1 cellular context compared by ENCODE assay signal in genomic region chr2:11617984-11618707, GRCh38.
TF ChIP-seq lines count a peak whose summit lies in the region.

No MANE protein-coding gene starts in this region.

TF ChIP-seq in K562, 482 proteins besides CTCF, POLR2A, EP300 and RAD21:
- TF ChIP-seq CEBPB (tag; IDR thresholded peaks at IDR 0.05) = no peak
- peak; percentile 73; the same call in 1 of the 2 replicates for TF ChIP-seq ZNF263 (CRISPR knock-in tag; IDR thresholded peaks at IDR 0.05; ENCODE audit: borderline replicate concordance)
